In the genomic region with DNA sequence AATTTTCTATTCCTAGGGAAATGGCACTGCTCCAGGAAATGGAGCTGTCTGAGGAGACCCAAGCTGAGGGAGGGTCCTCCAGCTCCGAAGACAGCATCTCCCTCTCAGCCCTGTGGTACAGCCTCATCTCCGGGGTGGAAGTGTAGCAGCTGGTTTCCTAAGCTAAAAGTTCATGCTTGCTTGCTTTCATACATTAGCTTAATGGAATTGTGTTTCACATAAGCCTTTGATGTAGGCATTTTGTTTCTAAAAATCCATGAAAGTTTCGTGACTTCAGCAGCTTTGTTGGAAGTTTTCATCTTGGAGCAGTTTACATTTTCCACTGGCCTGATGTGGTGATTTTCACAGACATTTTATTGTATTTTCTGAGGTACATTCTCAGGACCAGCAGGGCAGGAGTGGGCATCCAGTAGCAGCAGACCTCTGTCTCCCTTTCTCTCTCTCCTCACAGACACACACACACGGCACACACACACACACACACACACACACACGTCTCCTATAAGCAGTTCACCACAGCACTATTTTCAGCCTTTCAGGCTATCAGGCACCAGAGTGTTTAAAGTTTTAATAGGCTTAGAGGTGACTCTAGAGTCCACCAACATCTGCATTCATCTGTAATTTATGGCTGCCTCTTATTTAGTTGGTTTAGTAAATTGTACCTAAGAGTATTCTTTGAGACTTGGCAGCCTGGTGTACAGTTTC, we compare ENCODE assay signal across 15 cellular contexts.
DNase-seq lines count a peak whose midpoint lies in the region; ATAC-seq and TF ChIP-seq lines count a peak whose summit lies in the region.
"Had no signal": no experiment of that assay in that cellular context is flagged by ENCODE, and none has a peak within 500 bp of the region (broad histone marks: within the 10 kb centered on the region; RNA-seq: fewer than 3 reads in every experiment).

No MANE protein-coding gene starts in this region.

- TF ChIP-seq POLR2A in esophagus squamous epithelium (IDR thresholded peaks at IDR 0.05): no peak

- no peaks in the 10 kb centered on the region for H3K27me3 Mint-ChIP-seq in nephron (ENCODE audit: low read depth)
- no peaks in the 10 kb centered on the region for H3K27me3 Mint-ChIP-seq in activated CD8-positive, alpha-beta memory T cell treated with anti-CD3 and anti-CD28 coated beads, Interleukin-2, amount 10 ng/mL, durations not matched to agents 7 days and 5 days

- H3K9me3 ChIP-seq in WERI-Rb-1 (ENCODE audit: severe bottlenecking) (no peaks in the 10 kb centered on the region), esophagus squamous epithelium (no peaks in the 10 kb centered on the region), aorta (ENCODE audit: control insufficient read depth, low read length) (no peaks in the 10 kb centered on the region)
- H3K9me3 ChIP-seq: HAP-1 had no signal

- H3K27ac Mint-ChIP-seq in nephron: peak overlapping the region; percentile 90 to 96 (median 96)
- H3K27ac Mint-ChIP-seq in activated CD8-positive, alpha-beta memory T cell treated with anti-CD3 and anti-CD28 coated beads, Interleukin-2, amount 10 ng/mL, durations not matched to agents 7 days and 5 days: no peak overlapping the region

- H3K4me3 ChIP-seq in WERI-Rb-1 (ENCODE audit: low read depth, low read length) (peak overlapping the region; percentile 20), esophagus squamous epithelium (no peak overlapping the region), aorta (ENCODE audit: low read length in 2 of 2) (no peak overlapping the region)
- H3K4me3 ChIP-seq: HAP-1 had no signal

- TF ChIP-seq CTCF in WERI-Rb-1 (IDR thresholded peaks at IDR 0.05; ENCODE audit: low read depth, low read length) (no peak), esophagus squamous epithelium (IDR thresholded peaks at IDR 0.05) (no peak), nephron (IDR thresholded peaks at IDR 0.05; ENCODE audit: unreplicated experiment in 3 of 3) (no peak)

- peak; percentile 10 for ATAC-seq in aorta (ENCODE audit: low FRiP score)
- ATAC-seq in activated CD8-positive, alpha-beta memory T cell treated with anti-CD3 and anti-CD28 coated beads, Interleukin-2, amount 10 ng/mL, durations not matched to agents 7 days and 5 days: no peak
- ATAC-seq: HepG2, Right ventricle myocardium inferior had no signal

- H3K36me3 ChIP-seq in WERI-Rb-1: no peaks in the 10 kb centered on the region
- no peaks in the 10 kb centered on the region for H3K36me3 ChIP-seq in esophagus squamous epithelium
- no peaks in the 10 kb centered on the region for H3K36me3 ChIP-seq in aorta (ENCODE audit: control insufficient read depth in 1 of 2, insufficient read depth in 2 of 2, low read length in 1 of 2)
- H3K36me3 ChIP-seq: HAP-1 had no signal

- H3K27me3 ChIP-seq in WERI-Rb-1 (ENCODE audit: insufficient read depth, low read depth, severe bottlenecking) (no peaks in the 10 kb centered on the region), esophagus squamous epithelium (no peaks in the 10 kb centered on the region), aorta (ENCODE audit: control insufficient read depth in 1 of 2, insufficient read depth in 2 of 2, low read length in 1 of 2) (no peaks in the 10 kb centered on the region)

- 44 to 52% methylated on average over 4 to 5 of the region's 5 CpGs for WGBS in esophagus squamous epithelium, 2 donors
- WGBS in aorta, 2 donors: 16 to 28% methylated on average over 5 of the region's 5 CpGs

- H3K9me3 Mint-ChIP-seq in nephron: no peaks in the 10 kb centered on the region
- no peaks in the 10 kb centered on the region for H3K9me3 Mint-ChIP-seq in activated CD8-positive, alpha-beta memory T cell treated with anti-CD3 and anti-CD28 coated beads, Interleukin-2, amount 10 ng/mL, durations not matched to agents 7 days and 5 days (ENCODE audit: low read depth)

- H3K4me1 ChIP-seq in esophagus squamous epithelium: peaks cover 0 to 7% (median 0%) of the 10 kb centered on the region in 3 donors
- no peaks in the 10 kb centered on the region for H3K4me1 ChIP-seq in aorta (ENCODE audit: control insufficient read depth in 1 of 2, insufficient read depth in 2 of 2, low read length in 2 of 2)
- H3K4me1 ChIP-seq: HAP-1 had no signal

- CTCF ChIA-PET in activated CD8-positive, alpha-beta memory T cell treated with anti-CD3 and anti-CD28 coated beads, Interleukin-2, amount 10 ng/mL, durations not matched to agents 7 days and 5 days (lab: Charles Lee): no interaction called here

- H3K4me3 Mint-ChIP-seq in nephron: peak overlapping the region in 2 of 3 experiments; percentile 6 to 31
- H3K4me3 Mint-ChIP-seq in activated CD8-positive, alpha-beta memory T cell treated with anti-CD3 and anti-CD28 coated beads, Interleukin-2, amount 10 ng/mL, durations not matched to agents 7 days and 5 days: no peak overlapping the region

- intact Hi-C loops in esophagus squamous epithelium (cut with DNase I): no loop called here
- intact Hi-C loops in aorta (cut with DNase I): no loop called here

- no peaks in the 10 kb centered on the region for H3K36me3 Mint-ChIP-seq in nephron (ENCODE audit: low read depth)
- H3K36me3 Mint-ChIP-seq in activated CD8-positive, alpha-beta memory T cell treated with anti-CD3 and anti-CD28 coated beads, Interleukin-2, amount 10 ng/mL, durations not matched to agents 7 days and 5 days: no peaks in the 10 kb centered on the region

- peak overlapping the region; percentile 76 for H3K27ac ChIP-seq in WERI-Rb-1
- H3K27ac ChIP-seq in esophagus squamous epithelium: peak overlapping the region in 3 of 4 donors; percentile 2 to 49 (median 19)
- H3K27ac ChIP-seq in aorta (ENCODE audit: low read depth in 1 of 2, low read length in 2 of 2): no peak overlapping the region
- H3K27ac ChIP-seq: KMS-11 had no signal

- H3K4me1 Mint-ChIP-seq in nephron: peaks cover 64% of the 10 kb centered on the region
- no peaks in the 10 kb centered on the region for H3K4me1 Mint-ChIP-seq in activated CD8-positive, alpha-beta memory T cell treated with anti-CD3 and anti-CD28 coated beads, Interleukin-2, amount 10 ng/mL, durations not matched to agents 7 days and 5 days

- DNase-seq in WERI-Rb-1 (peak; percentile 90), esophagus squamous epithelium (lab: John Stamatoyannopoulos, UW) (no peak), aorta (no peak), NCI-H1694 treated with DMSO at 0.1 percent for 48 hours (lab: John Stamatoyannopoulos, UW) (no peak), T-helper 2 cell (no peak)
- DNase-seq in activated CD8-positive, alpha-beta memory T cell treated with anti-CD3 and anti-CD28 coated beads, Interleukin-2, amount 10 ng/mL, durations not matched to agents 7 days and 5 days: no peak
- DNase-seq: NCI-H1092 treated with DMSO at 0.1 percent for 48 hours, NCI-H187 treated with DMSO at 0.1 percent for 48 hours, NCI-H446 treated with DMSO at 0.1 percent for 48 hours, NCI-H748 treated with DMSO at 0.1 percent for 48 hours had no signal

Comparison
In these comparisons a context has a peak if more than half of its experiments do, and no peak if none do; other contexts are left out.
1. H3K27ac ChIP-seq: peak in WERI-Rb-1 (single experiment) and esophagus squamous epithelium (3 of 4); none in aorta (0 of 2).